In the genomic region with DNA sequence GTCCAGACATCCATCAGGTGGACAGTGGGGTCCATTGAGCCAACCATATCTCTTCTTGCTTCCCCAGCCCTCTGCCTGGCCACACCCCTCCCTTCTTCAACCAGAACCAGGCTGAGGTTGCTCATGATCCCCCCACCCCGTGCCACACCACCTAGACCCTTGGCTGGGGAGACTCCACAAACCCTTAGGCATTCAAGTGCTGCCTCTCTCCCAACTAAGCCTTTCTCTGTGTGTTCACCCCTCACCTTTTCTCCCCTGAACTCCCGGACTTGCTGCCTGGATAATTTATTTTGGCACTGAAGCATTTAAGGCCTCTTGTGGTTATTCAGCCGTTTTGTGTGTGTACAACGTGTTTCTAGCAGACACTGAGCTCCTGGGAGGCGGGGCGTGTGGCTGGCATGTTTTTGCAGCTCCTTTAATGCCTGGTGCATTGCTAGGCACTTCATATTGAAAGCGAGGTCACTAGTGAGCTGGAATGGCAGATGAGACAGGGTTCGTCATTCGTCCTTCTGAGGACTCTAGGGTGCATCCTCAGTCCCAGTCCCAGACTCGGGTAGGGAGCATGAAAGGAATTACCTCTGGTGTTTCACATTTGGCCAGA, we compare ENCODE assay signal across 13 cellular contexts. TPM values are rescaled to one million over a fixed set of nuclear protein-coding genes. Genes with fewer than 3 reads are reported as not detected.
DNase-seq lines count a peak whose midpoint lies in the region; ATAC-seq and TF ChIP-seq lines count a peak whose summit lies in the region.
"Had no signal": no experiment of that assay in that cellular context is flagged by ENCODE, and none has a peak within 500 bp of the region (broad histone marks: within the 10 kb centered on the region; RNA-seq: fewer than 3 reads in every experiment).

No MANE protein-coding gene starts in this region.

- peaks cover 82% of the 10 kb centered on the region for H3K4me1 Mint-ChIP-seq in nephron

- DNase-seq in Caki2 (ENCODE audit: low read depth) (peak; percentile 74), NCI-H2029 (lab: John Stamatoyannopoulos, UW) (peak; percentile 70), epithelial cell of proximal tubule (ENCODE audit: low read depth) (peak; percentile 31), HuH-7.5 (ENCODE audit: low spot score) (no peak), T1000 (lab: John Stamatoyannopoulos, UW) (no peak)
- DNase-seq: activated naive CD4-positive, alpha-beta T cell; DMS153 had no signal

- TF ChIP-seq CTCF in epithelial cell of proximal tubule (conservative IDR thresholded peaks at IDR 0.05; ENCODE audit: low read depth, low read length) (no peak), nephron (IDR thresholded peaks at IDR 0.05; ENCODE audit: unreplicated experiment in 3 of 3) (no peak)

- peaks cover 4% of the 10 kb centered on the region for H3K36me3 Mint-ChIP-seq in nephron (ENCODE audit: low read depth)

- in situ Hi-C loops in Caki2 (cut with HindIII; ENCODE audit: low pct_unique_long_range_greater_than_20kb, low sequenced_read_pairs): no loop called here

- H3K9me3 Mint-ChIP-seq in nephron: no peaks in the 10 kb centered on the region

- H3K4me3 ChIP-seq in epithelial cell of proximal tubule (ENCODE audit: low read depth, low read length): no peak overlapping the region
- H3K4me3 ChIP-seq: pancreas, tibial nerve had no signal

- no peaks in the 10 kb centered on the region for H3K27me3 Mint-ChIP-seq in nephron (ENCODE audit: low read depth)

- H3K27ac Mint-ChIP-seq in nephron: peak overlapping the region; percentile 87 to 93 (median 90)

- ATAC-seq in GM19395 (IDR thresholded peaks at IDR 0.05; ENCODE audit: unreplicated experiment) (no peak), GM19351 (IDR thresholded peaks at IDR 0.05; ENCODE audit: unreplicated experiment) (no peak)
- ATAC-seq: HCT116 had no signal

- peak overlapping the region; percentile 17 to 35 (median 17) for H3K4me3 Mint-ChIP-seq in nephron

RNA-seq across cellular contexts. Expression of a gene that starts 28.7 kb away (rescaled TPM):
- total RNA-seq in Caki2 (2014; rRNA removed; shearing (Covaris generic); ENCODE audit: low replicate concordance): 0.35 and 3.3 TPM in 2 replicates
- not detected in 2 replicates for total RNA-seq in epithelial cell of proximal tubule

RNA-seq across cellular contexts. Expression of a gene that starts 42.2 kb away (rescaled TPM):
- 138 and 140 TPM in 2 replicates for total RNA-seq in Caki2 (2014; rRNA removed; shearing (Covaris generic); ENCODE audit: low replicate concordance)
- 45.5 and 70.2 TPM in 2 replicates for total RNA-seq in epithelial cell of proximal tubule

RNA-seq across cellular contexts. Expression of a gene that starts 45.5 kb away (rescaled TPM):
- total RNA-seq in Caki2 (2014; rRNA removed; shearing (Covaris generic); ENCODE audit: low replicate concordance): 67.8 and 69.9 TPM in 2 replicates
- 6.3 and 6.6 TPM in 2 replicates for total RNA-seq in epithelial cell of proximal tubule

RNA-seq across cellular contexts. Expression of a gene that starts 56.7 kb away (rescaled TPM):
- 0.07 and 0.32 TPM in 2 replicates for total RNA-seq in Caki2 (2014; rRNA removed; shearing (Covaris generic); ENCODE audit: low replicate concordance)
- 2.8 and 3.3 TPM in 2 replicates for total RNA-seq in epithelial cell of proximal tubule

Comparison
In these comparisons a context has a peak if more than half of its experiments do, and no peak if none do; other contexts are left out.
1. DNase-seq: peak in Caki2 (single experiment), NCI-H2029 (single experiment) and epithelial cell of proximal tubule (single experiment); none in HuH-7.5 (single experiment) and T1000 (single experiment).